In genomic region chr2:72579595-72580180, GRCh38 we compare ENCODE assay signal across 9 cellular contexts.
DNase-seq lines count a peak whose midpoint lies in the region; ATAC-seq and TF ChIP-seq lines count a peak whose summit lies in the region.
"Had no signal": no experiment of that assay in that cellular context is flagged by ENCODE, and none has a peak within 500 bp of the region (broad histone marks: within the 10 kb centered on the region; RNA-seq: fewer than 3 reads in every experiment).

No MANE protein-coding gene starts in this region.

- no peak overlapping the region for H3K27ac Mint-ChIP-seq in H9
- H3K27ac Mint-ChIP-seq: memory B cell had no signal

- DNase-seq in COR-L47 (lab: John Stamatoyannopoulos, UW) (peak; percentile 34), H9 (no peak), NCI-H526 treated with DMSO at 0.1 percent for 48 hours (lab: John Stamatoyannopoulos, UW) (peak; percentile 39), cerebellum (ENCODE audit: low spot score) (peak; percentile 24), lung (ENCODE audit: low spot score) (no peak)

- no peak overlapping the region for H3K9ac ChIP-seq in H9 (ENCODE audit: extremely low read depth, insufficient read length, low read length)

- no peak overlapping the region for H3K4ac ChIP-seq in H9 (ENCODE audit: low read depth, low read length)

- H3K4me1 ChIP-seq in H9 (ENCODE audit: insufficient read depth, low read length) (no peaks in the 10 kb centered on the region; the same call in 1 of the 2 replicates), lung (ENCODE audit: control insufficient read depth in 2 of 2, insufficient read depth in 2 of 2, low read length in 2 of 2) (peaks cover 0 to 13% of the 10 kb centered on the region in 2 donors)

- 0 out of 2 replicates have a peak, but pooled peaks cover 2% of the 10 kb centered on the region for H3K79me2 ChIP-seq in H9 (ENCODE audit: insufficient read depth, low read length)

- H3K18ac ChIP-seq in H9 (ENCODE audit: insufficient read length, low read depth, low read length), result no peak overlapping the region

- H3K9me3 ChIP-seq in H9 (ENCODE audit: control insufficient read depth, low read depth, low read length), result no peaks in the 10 kb centered on the region
- H3K9me3 ChIP-seq in lung (ENCODE audit: control insufficient read depth in 2 of 2, insufficient read depth in 1 of 2, low read length in 1 of 2), result no peaks in the 10 kb centered on the region

- no CpG with 5 or more reads among the region's 1 CpG for WGBS in H9 (ENCODE audit: extremely low coverage, insufficient read length, low lambda C conversion rate)
- 38 to 69% methylated on average over 1 of the region's 1 CpG for WGBS in lung, 2 donors

- H3T11ph ChIP-seq in H9 (ENCODE audit: low read length), result no peak overlapping the region

- no peak overlapping the region for H2BK12ac ChIP-seq in H9 (ENCODE audit: insufficient read length, low read depth, low read length)

- no peak overlapping the region for H2AFZ ChIP-seq in H9 (ENCODE audit: low read length)

- H4K8ac ChIP-seq in H9 (replicated peaks; ENCODE audit: insufficient read length, low read depth, low read length), result no peak overlapping the region

- H3K14ac ChIP-seq in H9 (ENCODE audit: insufficient read depth, low read length), result no peak overlapping the region

- peaks cover 3 to 6% of the 10 kb centered on the region in 2 experiments; a peak in 2 of 4 replicates for H3K4me1 Mint-ChIP-seq in H9

- H3K27ac ChIP-seq in H9 (ENCODE audit: insufficient read length, low read depth, low read length) (no peak overlapping the region), lung (ENCODE audit: low read depth in 1 of 2, low read length in 1 of 2) (no peak overlapping the region)

- no peaks in the 10 kb centered on the region for H4K20me1 ChIP-seq in H9 (ENCODE audit: control insufficient read depth, insufficient read depth, insufficient read length)

- no peak overlapping the region for H2BK15ac ChIP-seq in H9 (ENCODE audit: low read depth, low read length)

- no peak overlapping the region for H3K4me3 Mint-ChIP-seq in H9
- H3K4me3 Mint-ChIP-seq: memory B cell had no signal

- no peaks in the 10 kb centered on the region for H3K36me3 Mint-ChIP-seq in H9 (ENCODE audit: insufficient read depth in 1 of 3, low read depth in 3 of 3)
- H3K36me3 Mint-ChIP-seq: memory B cell had no signal

- H3K4me2 ChIP-seq in H9 (ENCODE audit: insufficient read depth, insufficient read length, low read length), result no peak overlapping the region

- H2BK120ac ChIP-seq in H9 (ENCODE audit: low read depth, low read length, poor library complexity, severe bottlenecking), result no peak overlapping the region

- H2BK5ac ChIP-seq in H9 (ENCODE audit: insufficient read length, low read length), result no peak overlapping the region

- no peaks in the 10 kb centered on the region for H3K9me3 Mint-ChIP-seq in H9
- H3K9me3 Mint-ChIP-seq: memory B cell had no signal

- peak; percentile 47 for ATAC-seq in lung (ENCODE audit: insufficient read depth, low FRiP score)
- no peak for ATAC-seq in GM18867 (IDR thresholded peaks at IDR 0.05; ENCODE audit: unreplicated experiment)
- ATAC-seq in GM19467 (IDR thresholded peaks at IDR 0.05; ENCODE audit: unreplicated experiment), result no peak
- ATAC-seq in GM19463 (IDR thresholded peaks at IDR 0.05; ENCODE audit: unreplicated experiment), result no peak

- H3K27me3 ChIP-seq in H9 (ENCODE audit: insufficient read depth, low read length), result no peaks in the 10 kb centered on the region
- no peaks in the 10 kb centered on the region for H3K27me3 ChIP-seq in lung (ENCODE audit: control insufficient read depth, insufficient read depth)

- no peak overlapping the region for H3K56ac ChIP-seq in H9 (ENCODE audit: insufficient read length, low read depth, low read length)

- no peak overlapping the region for H2AK5ac ChIP-seq in H9 (ENCODE audit: insufficient read length, low read length)

- TF ChIP-seq CTCF in H9 (conservative IDR thresholded peaks at IDR 0.05) (peak; percentile 84), lung (IDR thresholded peaks at IDR 0.05; ENCODE audit: control extremely low read depth, extremely low read depth) (peak; percentile 33)

- no peak overlapping the region for H4K91ac ChIP-seq in H9 (ENCODE audit: insufficient read length, low read depth, low read length)

- no peak overlapping the region for H4K5ac ChIP-seq in H9 (ENCODE audit: insufficient read length, low read depth, low read length)

- H2BK20ac ChIP-seq in H9 (ENCODE audit: low read depth, low read length, poor library complexity, severe bottlenecking), result no peak overlapping the region

- no peaks in the 10 kb centered on the region for H3K36me3 ChIP-seq in lung (ENCODE audit: control insufficient read depth in 2 of 2, insufficient read depth in 2 of 2, low read length in 2 of 2)

- no peak overlapping the region for H3K4me3 ChIP-seq in lung

- H3K79me1 ChIP-seq in H9 (ENCODE audit: insufficient read depth, low read depth, low read length, poor library complexity, severe bottlenecking), result no peaks in the 10 kb centered on the region

- no peaks in the 10 kb centered on the region for H3K23me2 ChIP-seq in H9 (ENCODE audit: insufficient read length, low read depth, low read length, poor library complexity, severe bottlenecking)

- H3K27me3 Mint-ChIP-seq in H9 (ENCODE audit: low read depth), result no peaks in the 10 kb centered on the region
- H3K27me3 Mint-ChIP-seq: memory B cell had no signal

- no peak overlapping the region for H3K23ac ChIP-seq in H9 (ENCODE audit: insufficient read length, low read depth, low read length)

Comparison
In these comparisons a context has a peak if more than half of its experiments do, and no peak if none do; other contexts are left out.
1. DNase-seq: peak in COR-L47 (single experiment), NCI-H526 treated with DMSO at 0.1 percent for 48 hours (single experiment) and cerebellum (single experiment); none in H9 (single experiment) and lung (single experiment).